ENCODE assay signal across 28 cellular contexts in the genomic region with DNA sequence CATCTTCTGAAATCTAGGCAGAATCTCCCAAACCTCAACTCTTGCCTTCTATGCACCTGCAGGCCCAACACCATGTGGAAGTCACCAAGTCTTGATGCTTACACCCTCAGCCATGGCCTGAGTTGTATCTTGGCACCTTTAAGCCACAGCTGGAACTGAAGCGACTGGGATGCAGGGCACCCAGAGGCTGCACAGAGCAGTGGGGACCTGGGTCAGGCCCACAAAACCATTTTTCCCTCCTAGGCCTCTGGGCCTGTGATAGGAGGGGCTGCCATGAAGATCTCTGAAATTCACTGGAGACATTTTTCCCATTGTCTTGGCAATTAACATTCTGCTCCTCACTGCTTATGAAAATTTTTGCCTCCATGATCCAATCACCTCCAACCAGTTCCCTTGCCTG.
"Had no signal": no experiment of that assay in that cellular context is flagged by ENCODE, and none has a peak within 500 bp of the region (broad histone marks: within the 10 kb centered on the region; RNA-seq: fewer than 3 reads in every experiment).

No MANE protein-coding gene starts in this region.

- H3K4me1 ChIP-seq: colonic mucosa, esophagus squamous epithelium, foreskin keratinocyte, gastrocnemius medialis, gastroesophageal sphincter had no signal

- FAIRE-seq: colon, endometrium, endothelial cell of umbilical vein, frontal cortex had no signal

- H3K4me3 ChIP-seq: colonic mucosa, coronary artery, dorsolateral prefrontal cortex, esophagus muscularis mucosa, esophagus squamous epithelium, gastrocnemius medialis, gastroesophageal sphincter, heart left ventricle, heart right ventricle had no signal

- H3K36me3 ChIP-seq: colonic mucosa, esophagus muscularis mucosa, esophagus squamous epithelium, gastrocnemius medialis, gastroesophageal sphincter, heart left ventricle, heart right ventricle had no signal

- H3K27ac ChIP-seq: colonic mucosa, coronary artery, dorsolateral prefrontal cortex, epithelial cell of prostate, esophagus muscularis mucosa, esophagus squamous epithelium, foreskin keratinocyte, gastrocnemius medialis, gastroesophageal sphincter, heart left ventricle, heart right ventricle had no signal

- H3K9me3 ChIP-seq: colonic mucosa, esophagus muscularis mucosa, gastrocnemius medialis, gastroesophageal sphincter had no signal

- DNase-seq: colonic mucosa; cortex of kidney; dermis blood vessel endothelial cell; dorsolateral prefrontal cortex; effector CD4-positive, alpha-beta T cell; effector CD8-positive, alpha-beta T cell; effector memory CD4-positive, alpha-beta T cell; effector memory CD8-positive, alpha-beta T cell; endodermal cell; erythroblast; esophagus squamous epithelium; foreskin fibroblast; foreskin keratinocyte; foreskin melanocyte; gastrocnemius medialis; glutamatergic neuron; head of caudate nucleus; heart left ventricle; heart right ventricle had no signal

- H3K27ac Mint-ChIP-seq: dendritic cell treated with granulocyte-macrophage colony-stimulating factor and Interleukin-4, amounts not matched to agents 40 ng/mL and 50 ng/mL, for 4 days; effector memory CD8-positive, alpha-beta T cell; endodermal cell had no signal

- H3K4me3 Mint-ChIP-seq: dendritic cell treated with granulocyte-macrophage colony-stimulating factor and Interleukin-4, amounts not matched to agents 40 ng/mL and 50 ng/mL, for 4 days; effector memory CD8-positive, alpha-beta T cell; endodermal cell had no signal

- H3K27me3 Mint-ChIP-seq: dendritic cell treated with granulocyte-macrophage colony-stimulating factor and Interleukin-4, amounts not matched to agents 40 ng/mL and 50 ng/mL, for 4 days; effector memory CD8-positive, alpha-beta T cell had no signal
